Comparison of ENCODE assay signal across 10 cellular contexts in genomic region chr15:74202461-74203401, GRCh38. TPM values are rescaled to one million over a fixed set of nuclear protein-coding genes. Genes with fewer than 3 reads are reported as not detected.
A peak's percentile ranks its signal among the peaks of the same experiment; 100 is the strongest.
DNase-seq lines count a peak whose midpoint lies in the region; ATAC-seq, FAIRE-seq and TF ChIP-seq lines count a peak whose summit lies in the region.
"Had no signal": no experiment of that assay in that cellular context is flagged by ENCODE, and none has a peak within 500 bp of the region (broad histone marks: within the 10 kb centered on the region; RNA-seq: fewer than 3 reads in every experiment).

STRA6 (minus strand) TSS chr15:74202787; CDS start chr15:74202267, 520 bp downstream.

- intact Hi-C loops in kidney (cut with DNase I): no loop called here

- DNase-seq in BE2C: peak; percentile 96
- peak; percentile 96 for DNase-seq in WERI-Rb-1
- peak; percentile 87 for DNase-seq in iPS-NIHi11 (ENCODE audit: low spot score)
- DNase-seq in kidney: no peak
- no peak for DNase-seq in GDM1 (lab: John Stamatoyannopoulos, UW)
- DNase-seq: hypothalamus; NK-92 treated with Interleukin-12 subunit alpha and Interleukin-12 subunit beta, amount 100 ng/mL, for 24 hours had no signal

- peak within 1 kb of the TSS; percentile 53 for H3K9ac ChIP-seq in HUES6 (ENCODE audit: low read length)
- no peak within 1 kb of the TSS for H3K9ac ChIP-seq in kidney (ENCODE audit: low read length in 2 of 2)

- FAIRE-seq in kidney (lab: Jason Lieb, UNC): no peak

- H3K36me3 ChIP-seq in BE2C (peaks cover 63% of the 10 kb centered on the region), HUES6 (ENCODE audit: control insufficient read depth, insufficient read depth, low read length) (peaks cover 2% of the 10 kb centered on the region; the same call in 1 of the 2 replicates), WERI-Rb-1 (peaks cover 35% of the 10 kb centered on the region), kidney (ENCODE audit: control insufficient read depth in 1 of 2, insufficient read depth in 2 of 2, low read length in 2 of 2) (no peaks in the 10 kb centered on the region)

- ATAC-seq in GM18511 (IDR thresholded peaks at IDR 0.05; ENCODE audit: unreplicated experiment) (no peak), GM19023 (IDR thresholded peaks at IDR 0.05; ENCODE audit: unreplicated experiment) (no peak)

- TF ChIP-seq CTCF in BE2C (IDR thresholded peaks at IDR 0.05; ENCODE audit: low read depth, low read length) (peak; percentile 52), WERI-Rb-1 (IDR thresholded peaks at IDR 0.05; ENCODE audit: low read depth, low read length) (peak; percentile 53), kidney (IDR thresholded peaks at IDR 0.05; ENCODE audit: borderline replicate concordance, extremely low read depth, insufficient read depth) (no peak)

- H3K9me3 ChIP-seq in BE2C: no peaks in the 10 kb centered on the region
- no peaks in the 10 kb centered on the region for H3K9me3 ChIP-seq in HUES6 (ENCODE audit: control insufficient read depth, insufficient read depth, low read depth, low read length)
- H3K9me3 ChIP-seq in WERI-Rb-1 (ENCODE audit: severe bottlenecking): no peaks in the 10 kb centered on the region
- no peaks in the 10 kb centered on the region for H3K9me3 ChIP-seq in kidney (ENCODE audit: control insufficient read depth in 1 of 2, low read length in 2 of 2)

- H3K27ac ChIP-seq in HUES6 (ENCODE audit: low read depth, low read length): peak within 1 kb of the TSS; percentile 18; the same call in 1 of the 2 replicates
- peak within 1 kb of the TSS; percentile 90 for H3K27ac ChIP-seq in WERI-Rb-1
- H3K27ac ChIP-seq in kidney (ENCODE audit: low read depth in 2 of 2, low read length in 2 of 2): no peak within 1 kb of the TSS

- H3K27me3 ChIP-seq in BE2C (no peaks in the 10 kb centered on the region), HUES6 (ENCODE audit: control insufficient read depth, insufficient read depth, low read length) (no peaks in the 10 kb centered on the region), WERI-Rb-1 (ENCODE audit: insufficient read depth, low read depth, severe bottlenecking) (no peaks in the 10 kb centered on the region)

- peak within 1 kb of the TSS; percentile 81 for H3K4me3 ChIP-seq in BE2C (ENCODE audit: low read depth, low read length)
- H3K4me3 ChIP-seq in HUES6 (ENCODE audit: low read depth, low read length): peak within 1 kb of the TSS; percentile 55
- H3K4me3 ChIP-seq in WERI-Rb-1 (ENCODE audit: low read depth, low read length): peak within 1 kb of the TSS; percentile 53
- H3K4me3 ChIP-seq in kidney (ENCODE audit: low read length in 2 of 2): no peak within 1 kb of the TSS

- H3K4me1 ChIP-seq in BE2C (peaks cover 17% of the 10 kb centered on the region), HUES6 (ENCODE audit: control insufficient read depth, insufficient read depth, low read length) (peaks cover 45% of the 10 kb centered on the region), kidney (ENCODE audit: control insufficient read depth in 1 of 2, insufficient read depth in 1 of 2, low read depth in 1 of 2, low read length in 2 of 2) (peaks cover 11 to 21% of the 10 kb centered on the region in 2 donors)

RNA-seq across cellular contexts. Expression of gene STRA6, which starts in this region (rescaled TPM):
- polyA plus RNA-seq in BE2C (2012; ENCODE audit: insufficient read depth, insufficient read length, low read depth): 351 TPM
- 2.0 TPM for total RNA-seq in kidney
- 31.9 TPM for polyA plus RNA-seq in kidney (ENCODE audit: insufficient read depth, low read depth, low replicate concordance)

Comparison
In these comparisons a context has a peak if more than half of its experiments do, and no peak if none do; other contexts are left out.
1. DNase-seq: peak in BE2C (single experiment), WERI-Rb-1 (single experiment) and iPS-NIHi11 (single experiment); none in kidney (single experiment) and GDM1 (single experiment).
2. H3K4me3 ChIP-seq: peak in BE2C (single experiment), HUES6 (single experiment) and WERI-Rb-1 (single experiment); none in kidney (0 of 2).
3. H3K27ac ChIP-seq: peak in HUES6 (single experiment) and WERI-Rb-1 (single experiment); none in kidney (0 of 2).